Comparison of ENCODE assay signal across 22 cellular contexts in genomic region chr22:31768422-31769059, GRCh38. TPM values are rescaled to one million over a fixed set of nuclear protein-coding genes. Genes with fewer than 3 reads are reported as not detected.
DNase-seq lines count a peak whose midpoint lies in the region; ATAC-seq and TF ChIP-seq lines count a peak whose summit lies in the region.
"Had no signal": no experiment of that assay in that cellular context is flagged by ENCODE, and none has a peak within 500 bp of the region (broad histone marks: within the 10 kb centered on the region; RNA-seq: fewer than 3 reads in every experiment).

No MANE protein-coding gene starts in this region.

- H3K79me2 ChIP-seq in mammary epithelial cell (ENCODE audit: insufficient read depth, low read length) = no peaks in the 10 kb centered on the region

- H3K27ac ChIP-seq in HEK293 (ENCODE audit: extremely low read depth, low read depth, low read length) (no peak overlapping the region), esophagus squamous epithelium (peak overlapping the region in 3 of 4 donors; percentile 39 to 68 (median 58)), mammary epithelial cell (ENCODE audit: insufficient read depth, low read depth, low read length) (no peak overlapping the region)

- TF ChIP-seq POLR2A in esophagus squamous epithelium (IDR thresholded peaks at IDR 0.05) = no peak

- no TSS peak for BruUV-seq in mammary epithelial cell (replicated peaks; lab: Mats Ljungman, UMichigan)

- H4K20me1 ChIP-seq in mammary epithelial cell (ENCODE audit: insufficient read depth, low read length) = no peaks in the 10 kb centered on the region

- no peak overlapping the region for H3K4me2 ChIP-seq in mammary epithelial cell (ENCODE audit: insufficient read depth, low read depth, low read length)

- H3K9ac ChIP-seq in mammary epithelial cell (ENCODE audit: insufficient read depth, low read length) = no peak overlapping the region

- H2AFZ ChIP-seq in mammary epithelial cell (ENCODE audit: low read depth, low read length) = no peak overlapping the region

- POLR2A ChIA-PET in HEK293 (lab: Yijun Ruan, JAX) (no interaction called here), activated B cell treated with CpG ODN at 0.5 μM for 24 hours (lab: Charles Lee) (interaction anchor here (0.6 to 1.0 kb wide), 4 partner anchors 15 to 609 kb away, joined by 3 to 4 read pairs (median 4); partner anchors contain the start of gene DEPDC5)
- POLR2A ChIA-PET in activated CD8-positive, alpha-beta T cell treated with anti-CD3 and anti-CD28 coated beads, Interleukin-2, amount 10 ng/mL, durations not matched to agents 7 days and 5 days (lab: Charles Lee) = interaction anchor here (0.7 kb wide), 1 partner anchor 401 kb away, joined by 3 read pairs; no protein-coding TSS in a partner anchor

- TF ChIP-seq CTCF in HEK293 (tag by site-specific recombination; IDR thresholded peaks at IDR 0.05) (no peak), activated B cell treated with CpG ODN at 0.5 μM for 24 hours (IDR thresholded peaks at IDR 0.05) (no peak), esophagus squamous epithelium (IDR thresholded peaks at IDR 0.05) (no peak), mammary epithelial cell (conservative IDR thresholded peaks at IDR 0.05 in 1 of 2, IDR thresholded peaks at IDR 0.05 in 1 of 2; ENCODE audit: extremely low read depth in 1 of 2, insufficient read depth in 1 of 2, low read depth in 1 of 2, low read length in 2 of 2) (no peak)

- peak overlapping the region; percentile 79 for H3K27ac Mint-ChIP-seq in activated T-cell treated with anti-CD3 and anti-CD28 coated beads, Interleukin-2, amount 50 U/mL, for 24 hours
- peak overlapping the region; percentile 41 for H3K27ac Mint-ChIP-seq in activated B cell treated with CpG ODN at 0.5 μM for 24 hours
- H3K27ac Mint-ChIP-seq in activated CD8-positive, alpha-beta T cell treated with anti-CD3 and anti-CD28 coated beads, Interleukin-2, amount 10 ng/mL, durations not matched to agents 7 days and 5 days = no peak overlapping the region
- H3K27ac Mint-ChIP-seq: B cell, CD14-positive monocyte had no signal

- H3K9me3 ChIP-seq in HEK293 (ENCODE audit: control insufficient read depth, insufficient read depth, low read depth, low read length) (no peaks in the 10 kb centered on the region), esophagus squamous epithelium (no peaks in the 10 kb centered on the region), mammary epithelial cell (replicated peaks; ENCODE audit: insufficient read depth, low read length) (no peaks in the 10 kb centered on the region)

- intact Hi-C loops in activated B cell treated with CpG ODN at 0.5 μM for 24 hours (cut with micrococcal nuclease) = no loop called here
- intact Hi-C loops in esophagus squamous epithelium (cut with DNase I) = no loop called here
- intact Hi-C loops in mammary epithelial cell (cut with micrococcal nuclease) = no loop called here

- peaks cover 59 to 70% of the 10 kb centered on the region in 2 experiments for H3K36me3 ChIP-seq in HEK293 (ENCODE audit: control insufficient read depth in 2 of 2, insufficient read depth in 1 of 2, low read length in 2 of 2)
- peaks cover 9 to 97% (median 16%) of the 10 kb centered on the region in 3 donors for H3K36me3 ChIP-seq in esophagus squamous epithelium
- peaks cover 15% of the 10 kb centered on the region for H3K36me3 ChIP-seq in mammary epithelial cell (ENCODE audit: insufficient read depth, low read length)

- ATAC-seq in activated B cell treated with CpG ODN at 0.5 μM for 24 hours (ENCODE audit: low read depth) = no peak
- no peak for ATAC-seq in activated CD8-positive, alpha-beta T cell treated with anti-CD3 and anti-CD28 coated beads, Interleukin-2, amount 10 ng/mL, durations not matched to agents 7 days and 5 days
- ATAC-seq: Right ventricle myocardium inferior had no signal

- DNase-seq in activated T-cell treated with anti-CD3 and anti-CD28 coated beads, Interleukin-2, amount 50 U/mL, for 24 hours = no peak
- no peak for DNase-seq in activated T-cell treated with anti-CD3 and anti-CD28 coated beads, Interleukin-2, amount 50 U/mL, for 1 hour
- DNase-seq in activated B cell treated with CpG ODN at 0.5 μM for 24 hours (no peak), esophagus squamous epithelium (lab: John Stamatoyannopoulos, UW) (no peak), NCI-H345 treated with DMSO at 0.1 percent for 48 hours (lab: John Stamatoyannopoulos, UW; ENCODE audit: unreplicated experiment) (no peak), mammary epithelial cell (no peak)
- DNase-seq in activated CD8-positive, alpha-beta T cell treated with anti-CD3 and anti-CD28 coated beads, Interleukin-2, amount 10 ng/mL, durations not matched to agents 7 days and 5 days = no peak
- DNase-seq: DMS53, GDM1, GOT3, HCEC 1CT, KG1, NCI-H1105, NCI-H146, NCI-H2029, NCI-H2227 treated with DMSO at 0.1 percent for 48 hours, NCI-H510A treated with DMSO at 0.1 percent for 48 hours, NCI-H748 treated with DMSO at 0.1 percent for 48 hours had no signal

- H3K27me3 ChIP-seq in esophagus squamous epithelium = no peaks in the 10 kb centered on the region
- H3K27me3 ChIP-seq in mammary epithelial cell (ENCODE audit: insufficient read depth, low read length) = no peaks in the 10 kb centered on the region

- H3K36me3 Mint-ChIP-seq in activated T-cell treated with anti-CD3 and anti-CD28 coated beads, Interleukin-2, amount 50 U/mL, for 24 hours (ENCODE audit: low read depth) = peaks cover 83% of the 10 kb centered on the region
- peaks cover 66% of the 10 kb centered on the region for H3K36me3 Mint-ChIP-seq in activated B cell treated with CpG ODN at 0.5 μM for 24 hours (ENCODE audit: low read depth)
- peaks cover 48% of the 10 kb centered on the region for H3K36me3 Mint-ChIP-seq in activated CD8-positive, alpha-beta T cell treated with anti-CD3 and anti-CD28 coated beads, Interleukin-2, amount 10 ng/mL, durations not matched to agents 7 days and 5 days (ENCODE audit: low read depth)

- H3K27me3 Mint-ChIP-seq in activated T-cell treated with anti-CD3 and anti-CD28 coated beads, Interleukin-2, amount 50 U/mL, for 24 hours = no peaks in the 10 kb centered on the region
- H3K27me3 Mint-ChIP-seq in activated B cell treated with CpG ODN at 0.5 μM for 24 hours = no peaks in the 10 kb centered on the region
- no peaks in the 10 kb centered on the region for H3K27me3 Mint-ChIP-seq in activated CD8-positive, alpha-beta T cell treated with anti-CD3 and anti-CD28 coated beads, Interleukin-2, amount 10 ng/mL, durations not matched to agents 7 days and 5 days (ENCODE audit: low read depth)
- H3K27me3 Mint-ChIP-seq: B cell had no signal

- WGBS in esophagus squamous epithelium, 2 donors = 89 to 91% methylated on average over 4 of the region's 4 CpGs
- 98% methylated on average over 4 of the region's 4 CpGs for WGBS in mammary epithelial cell (ENCODE audit: low coverage, missing lambda C conversion rate)

- H3K4me1 Mint-ChIP-seq in activated T-cell treated with anti-CD3 and anti-CD28 coated beads, Interleukin-2, amount 50 U/mL, for 24 hours (ENCODE audit: low read depth) = peaks cover 9% of the 10 kb centered on the region
- peaks cover 7% of the 10 kb centered on the region for H3K4me1 Mint-ChIP-seq in activated B cell treated with CpG ODN at 0.5 μM for 24 hours
- no peaks in the 10 kb centered on the region for H3K4me1 Mint-ChIP-seq in activated CD8-positive, alpha-beta T cell treated with anti-CD3 and anti-CD28 coated beads, Interleukin-2, amount 10 ng/mL, durations not matched to agents 7 days and 5 days (ENCODE audit: low read depth)
- H3K4me1 Mint-ChIP-seq: B cell, CD14-positive monocyte had no signal

- H3K9me3 Mint-ChIP-seq in activated T-cell treated with anti-CD3 and anti-CD28 coated beads, Interleukin-2, amount 50 U/mL, for 24 hours = no peaks in the 10 kb centered on the region
- no peaks in the 10 kb centered on the region for H3K9me3 Mint-ChIP-seq in activated B cell treated with CpG ODN at 0.5 μM for 24 hours
- no peaks in the 10 kb centered on the region for H3K9me3 Mint-ChIP-seq in activated CD8-positive, alpha-beta T cell treated with anti-CD3 and anti-CD28 coated beads, Interleukin-2, amount 10 ng/mL, durations not matched to agents 7 days and 5 days (ENCODE audit: insufficient read depth)
- H3K9me3 Mint-ChIP-seq: CD14-positive monocyte had no signal

- H3K4me3 ChIP-seq in HEK293 (ENCODE audit: low read depth, low read length) (no peak overlapping the region), esophagus squamous epithelium (no peak overlapping the region), mammary epithelial cell (replicated peaks in 1 of 3; ENCODE audit: insufficient read depth in 1 of 3, low read depth in 2 of 3, low read length in 3 of 3) (no peak overlapping the region)

- dilution Hi-C loops in mammary epithelial cell (cut with HindIII; ENCODE audit: low sequenced_read_pairs) = no loop called here

- in situ Hi-C loops in mammary epithelial cell (cut with MboI; ENCODE audit: low sequenced_read_pairs in 2 of 2) = no loop called here

- no peaks in the 10 kb centered on the region for H3K4me1 ChIP-seq in HEK293 (ENCODE audit: control insufficient read depth, insufficient read depth, low read length)
- peaks cover 0 to 10% (median 0%) of the 10 kb centered on the region in 3 donors for H3K4me1 ChIP-seq in esophagus squamous epithelium
- no peaks in the 10 kb centered on the region for H3K4me1 ChIP-seq in mammary epithelial cell (ENCODE audit: insufficient read depth, low read length)

- no peak overlapping the region for H3K4me3 Mint-ChIP-seq in activated T-cell treated with anti-CD3 and anti-CD28 coated beads, Interleukin-2, amount 50 U/mL, for 24 hours
- no peak overlapping the region for H3K4me3 Mint-ChIP-seq in activated B cell treated with CpG ODN at 0.5 μM for 24 hours
- H3K4me3 Mint-ChIP-seq in activated CD8-positive, alpha-beta T cell treated with anti-CD3 and anti-CD28 coated beads, Interleukin-2, amount 10 ng/mL, durations not matched to agents 7 days and 5 days = no peak overlapping the region
- H3K4me3 Mint-ChIP-seq: B cell had no signal

- CTCF ChIA-PET in HEK293 (lab: Yijun Ruan, JAX) = interaction anchor here (0.6 to 0.7 kb wide), 2 partner anchors 58 to 674 kb away, joined by 3 to 5 read pairs; no protein-coding TSS in a partner anchor
- CTCF ChIA-PET in activated B cell treated with CpG ODN at 0.5 μM for 24 hours (lab: Charles Lee) = interaction anchor here (1.1 kb wide), 1 partner anchor 183 kb away, joined by 4 read pairs; no protein-coding TSS in a partner anchor
- CTCF ChIA-PET in activated CD8-positive, alpha-beta T cell treated with anti-CD3 and anti-CD28 coated beads, Interleukin-2, amount 10 ng/mL, durations not matched to agents 7 days and 5 days (lab: Charles Lee) = interaction anchor here (1.1 to 2.0 kb wide), 3 partner anchors 15 to 103 kb away, joined by 3 to 9 read pairs (median 3); partner anchors contain the start of gene DEPDC5
- CTCF ChIA-PET in mammary epithelial cell (lab: Charles Lee; ENCODE audit: low non-redundant PET) = no interaction called here

RNA-seq across cellular contexts. Expression of gene DEPDC5, which starts 14.7 kb away (rescaled TPM):
- 68.4 and 79.1 TPM in 2 replicates for total RNA-seq in activated B cell treated with CpG ODN at 0.5 μM for 24 hours
- 10 to 100 TPM in 3 of 4 donors, 1 to 10 TPM in 1; 9.0 to 22.5 (median 15.0) TPM for total RNA-seq in esophagus squamous epithelium
- 10 to 100 TPM; 43.5 to 45.6 TPM for total RNA-seq in activated CD8-positive, alpha-beta T cell treated with anti-CD3 and anti-CD28 coated beads, Interleukin-2, amount 10 ng/mL, durations not matched to agents 7 days and 5 days
- total RNA-seq in mammary epithelial cell = 10 to 100 TPM; 14.8 to 23.6 TPM
- 7.2 TPM for polyA plus RNA-seq in mammary epithelial cell
- polyA minus RNA-seq in mammary epithelial cell = 34.5 TPM

RNA-seq across cellular contexts. Expression of gene PRR14L, which starts 18.6 kb away (rescaled TPM):
- 49.7 and 59.5 TPM in 2 replicates for total RNA-seq in activated B cell treated with CpG ODN at 0.5 μM for 24 hours
- total RNA-seq in esophagus squamous epithelium = 10 to 100 TPM; 17.2 to 30.5 (median 25.7) TPM
- 10 to 100 TPM; 64.0 to 65.3 TPM for total RNA-seq in activated CD8-positive, alpha-beta T cell treated with anti-CD3 and anti-CD28 coated beads, Interleukin-2, amount 10 ng/mL, durations not matched to agents 7 days and 5 days
- 10 to 100 TPM; 28.7 to 39.3 TPM for total RNA-seq in mammary epithelial cell
- 11.7 TPM for polyA plus RNA-seq in mammary epithelial cell
- 83.9 TPM for polyA minus RNA-seq in mammary epithelial cell

Comparison
In these comparisons a context has a peak if more than half of its experiments do, and no peak if none do; other contexts are left out.
1. H3K27ac ChIP-seq: peak in esophagus squamous epithelium (3 of 4); none in HEK293 (single experiment) and mammary epithelial cell (single experiment).